25 cellular contexts compared by ENCODE assay signal in the genomic region with DNA sequence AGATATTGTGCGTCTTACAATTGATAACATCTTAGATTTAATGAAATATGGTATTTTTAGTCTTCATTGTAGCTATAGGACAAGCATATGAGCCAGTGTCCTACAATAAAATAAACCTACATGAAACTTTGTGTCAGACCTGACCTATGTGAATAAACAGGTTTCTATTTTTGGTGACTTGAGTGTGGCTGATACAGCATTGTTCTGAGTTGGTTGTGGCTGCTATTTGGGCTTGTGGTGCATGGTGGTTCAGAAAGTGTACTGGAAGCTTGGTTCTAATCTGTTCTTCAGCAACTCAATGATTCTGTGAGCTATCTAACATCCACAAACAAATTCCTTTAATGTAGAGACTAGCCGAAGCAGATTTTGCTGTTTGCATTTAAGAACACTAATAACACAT.
"Had no signal": no experiment of that assay in that cellular context is flagged by ENCODE, and none has a peak within 500 bp of the region (broad histone marks: within the 10 kb centered on the region; RNA-seq: fewer than 3 reads in every experiment).

No MANE protein-coding gene starts in this region.

- DNase-seq: colonic mucosa; cortex of kidney; effector CD8-positive, alpha-beta T cell; effector memory CD8-positive, alpha-beta T cell; endodermal cell; erythroblast; esophagus squamous epithelium; foreskin fibroblast; foreskin melanocyte; gastrocnemius medialis; glutamatergic neuron; head of caudate nucleus; hypothalamus; immature natural killer cell; islet precursor cell; kidney; kidney glomerular epithelial cell; left lung; lower lobe of right lung; mesenchymal stem cell; midbrain; naive thymus-derived CD4-positive, alpha-beta T cell had no signal

- H3K27me3 ChIP-seq: colonic mucosa, esophagus squamous epithelium, gastrocnemius medialis, hepatocyte, left lung had no signal

- H3K36me3 ChIP-seq: colonic mucosa, esophagus squamous epithelium, gastrocnemius medialis, left lung, lower lobe of right lung had no signal

- H3K79me2 ChIP-seq: hepatocyte had no signal

- H3K4me3 ChIP-seq: colonic mucosa, esophagus squamous epithelium, gastrocnemius medialis, hepatocyte, left lung, lower lobe of right lung had no signal

- H2AFZ ChIP-seq: hepatocyte had no signal

- H3K4me1 ChIP-seq: colonic mucosa, esophagus squamous epithelium, gastrocnemius medialis, left lung, lower lobe of right lung had no signal

- H3K27ac ChIP-seq: colonic mucosa, epithelial cell of prostate, esophagus squamous epithelium, gastrocnemius medialis, hepatocyte, left lung, lower lobe of right lung had no signal

- H3K4me2 ChIP-seq: hepatocyte had no signal

- ATAC-seq: effector memory CD8-positive, alpha-beta T cell; esophagus mucosa; gastrocnemius medialis; left lung; lower lobe of right lung; naive thymus-derived CD4-positive, alpha-beta T cell had no signal

- H3K9me3 ChIP-seq: colonic mucosa, esophagus squamous epithelium, gastrocnemius medialis, left lung, lower lobe of right lung had no signal
